ENCODE assay signal across 14 cellular contexts in the genomic region with DNA sequence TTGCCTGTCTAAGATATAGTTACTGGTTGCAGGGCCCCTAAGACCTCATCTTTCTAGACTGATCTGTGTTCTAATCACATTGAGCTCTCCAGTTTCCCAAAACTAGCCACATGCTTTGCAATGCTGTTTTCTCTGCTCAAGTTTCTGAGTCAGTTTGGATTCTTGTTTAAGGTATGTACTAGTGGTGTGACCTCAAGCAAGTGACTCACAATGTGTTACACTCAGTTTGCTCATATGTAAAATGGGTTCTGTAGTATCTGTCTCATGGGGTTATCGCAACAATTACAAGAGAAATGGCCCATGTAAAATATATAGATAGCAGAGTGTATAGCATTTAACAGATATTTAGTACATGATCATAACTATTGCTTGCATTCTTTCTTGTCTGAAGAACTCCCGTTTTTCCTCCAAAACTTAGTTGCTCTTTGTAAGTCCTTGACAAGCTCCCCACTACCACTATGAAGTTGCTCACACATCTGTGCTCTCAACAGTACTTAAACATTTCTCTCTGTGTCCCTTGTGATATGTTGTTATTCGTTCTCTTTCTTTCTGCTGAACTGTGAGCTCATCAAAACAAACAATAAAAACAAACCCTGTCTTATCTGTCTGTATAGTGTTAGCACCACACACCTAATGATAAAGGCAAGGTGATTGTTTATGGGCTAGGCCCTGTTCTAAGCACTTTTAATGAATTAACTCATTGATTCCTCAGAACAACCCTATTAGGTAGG.
DNase-seq lines count a peak whose midpoint lies in the region; ATAC-seq and TF ChIP-seq lines count a peak whose summit lies in the region.
"Had no signal": no experiment of that assay in that cellular context is flagged by ENCODE, and none has a peak within 500 bp of the region (broad histone marks: within the 10 kb centered on the region; RNA-seq: fewer than 3 reads in every experiment).

No MANE protein-coding gene starts in this region.

- ATAC-seq in DND-41 (ENCODE audit: insufficient read depth, low read depth), result no peak
- ATAC-seq in stimulated activated naive B cell treated with anti-CD40 and anti-IgM and Interleukin-4, amounts not matched to agents 10 μg/mL and 1 μg/mL and 100 μg/mL, for 72 hours (replicated peaks), result no peak

- H3K27me3 Mint-ChIP-seq in activated T-helper 2 cell treated with anti-CD3 and anti-CD28 coated beads, Interferon-gamma antibody, Interleukin-2, Interleukin-4, amounts not matched to agents 10 μg/mL and 5 μg/mL and 100 μg/mL, durations not matched to agents 14 hours and 24 hours and 36 hours (ENCODE audit: low read depth), result no peaks in the 10 kb centered on the region
- H3K27me3 Mint-ChIP-seq in stimulated activated naive B cell treated with anti-CD40 and anti-IgM and Interleukin-4, amounts not matched to agents 10 μg/mL and 1 μg/mL and 100 μg/mL, for 72 hours, result no peaks in the 10 kb centered on the region
- peaks cover 4% of the 10 kb centered on the region in 2 donors for H3K27me3 Mint-ChIP-seq in CD8-positive, alpha-beta memory T cell

- POLR2A ChIA-PET in CD8-positive, alpha-beta memory T cell (lab: Charles Lee), result no interaction called here

- TF ChIP-seq CTCF in DND-41 (IDR thresholded peaks at IDR 0.05; ENCODE audit: borderline replicate concordance, extremely low read depth, low read length, poor library complexity, severe bottlenecking) (no peak), fibroblast of villous mesenchyme (IDR thresholded peaks at IDR 0.05; ENCODE audit: insufficient read depth, low read depth, low read length) (no peak)

- peaks cover 27% of the 10 kb centered on the region for H3K4me1 ChIP-seq in DND-41 (ENCODE audit: insufficient read depth, low read length)
- no peaks in the 10 kb centered on the region for H3K4me1 ChIP-seq in CD8-positive, alpha-beta memory T cell (ENCODE audit: insufficient read depth, low read length)
- H3K4me1 ChIP-seq: SJCRH30 had no signal

- H3K4me3 Mint-ChIP-seq in activated T-helper 2 cell treated with anti-CD3 and anti-CD28 coated beads, Interferon-gamma antibody, Interleukin-2, Interleukin-4, amounts not matched to agents 10 μg/mL and 5 μg/mL and 100 μg/mL, durations not matched to agents 14 hours and 24 hours and 36 hours (ENCODE audit: low read depth), result no peak overlapping the region
- H3K4me3 Mint-ChIP-seq in stimulated activated naive B cell treated with anti-CD40 and anti-IgM and Interleukin-4, amounts not matched to agents 10 μg/mL and 1 μg/mL and 100 μg/mL, for 72 hours, result no peak overlapping the region
- no peak overlapping the region for H3K4me3 Mint-ChIP-seq in CD8-positive, alpha-beta memory T cell

- H3K4me1 Mint-ChIP-seq in activated T-helper 2 cell treated with anti-CD3 and anti-CD28 coated beads, Interferon-gamma antibody, Interleukin-2, Interleukin-4, amounts not matched to agents 10 μg/mL and 5 μg/mL and 100 μg/mL, durations not matched to agents 14 hours and 24 hours and 36 hours (ENCODE audit: low read depth), result peaks cover 45% of the 10 kb centered on the region
- H3K4me1 Mint-ChIP-seq in stimulated activated naive B cell treated with anti-CD40 and anti-IgM and Interleukin-4, amounts not matched to agents 10 μg/mL and 1 μg/mL and 100 μg/mL, for 72 hours, result no peaks in the 10 kb centered on the region
- H3K4me1 Mint-ChIP-seq in CD8-positive, alpha-beta memory T cell, result no peaks in the 10 kb centered on the region

- H3K36me3 ChIP-seq in DND-41 (ENCODE audit: insufficient read depth, low read length), result no peaks in the 10 kb centered on the region
- H3K36me3 ChIP-seq in CD8-positive, alpha-beta memory T cell (ENCODE audit: insufficient read depth, low read length), result no peaks in the 10 kb centered on the region
- H3K36me3 ChIP-seq: SJCRH30 had no signal

- intact Hi-C loops in activated T-helper 2 cell treated with anti-CD3 and anti-CD28 coated beads, Interferon-gamma antibody, Interleukin-2, Interleukin-4, amounts not matched to agents 10 μg/mL and 5 μg/mL and 100 μg/mL, durations not matched to agents 14 hours and 24 hours and 36 hours (cut with micrococcal nuclease), result loop anchor here (1.0 to 5.0 kb wide), 8 partner anchors 32 to 398 kb away; no protein-coding TSS in a partner anchor

- H3K36me3 Mint-ChIP-seq in activated T-helper 2 cell treated with anti-CD3 and anti-CD28 coated beads, Interferon-gamma antibody, Interleukin-2, Interleukin-4, amounts not matched to agents 10 μg/mL and 5 μg/mL and 100 μg/mL, durations not matched to agents 14 hours and 24 hours and 36 hours (ENCODE audit: low read depth), result no peaks in the 10 kb centered on the region
- H3K36me3 Mint-ChIP-seq in stimulated activated naive B cell treated with anti-CD40 and anti-IgM and Interleukin-4, amounts not matched to agents 10 μg/mL and 1 μg/mL and 100 μg/mL, for 72 hours, result no peaks in the 10 kb centered on the region
- H3K36me3 Mint-ChIP-seq in CD8-positive, alpha-beta memory T cell, result peaks cover 0 to 3% (median 0%) of the 10 kb centered on the region in 3 donors

- H3K27ac Mint-ChIP-seq in activated T-helper 2 cell treated with anti-CD3 and anti-CD28 coated beads, Interferon-gamma antibody, Interleukin-2, Interleukin-4, amounts not matched to agents 10 μg/mL and 5 μg/mL and 100 μg/mL, durations not matched to agents 14 hours and 24 hours and 36 hours, result peak overlapping the region; percentile 47
- H3K27ac Mint-ChIP-seq in stimulated activated naive B cell treated with anti-CD40 and anti-IgM and Interleukin-4, amounts not matched to agents 10 μg/mL and 1 μg/mL and 100 μg/mL, for 72 hours, result no peak overlapping the region
- no peak overlapping the region for H3K27ac Mint-ChIP-seq in CD8-positive, alpha-beta memory T cell

- no peaks in the 10 kb centered on the region for H4K20me1 ChIP-seq in DND-41 (ENCODE audit: insufficient read depth, low read length)

- H3K4me3 ChIP-seq in DND-41 (ENCODE audit: low read depth in 1 of 2, low read length in 2 of 2) (no peak overlapping the region), fibroblast of villous mesenchyme (ENCODE audit: low read depth, low read length) (no peak overlapping the region)
- H3K4me3 ChIP-seq in CD8-positive, alpha-beta memory T cell (ENCODE audit: low read length), result no peak overlapping the region
- H3K4me3 ChIP-seq: SJCRH30 had no signal

- H3K9me3 ChIP-seq in DND-41 (ENCODE audit: insufficient read depth, low read length, severe bottlenecking), result no peaks in the 10 kb centered on the region
- H3K9me3 ChIP-seq in CD8-positive, alpha-beta memory T cell (ENCODE audit: low read length), result no peaks in the 10 kb centered on the region

- no peaks in the 10 kb centered on the region for H3K27me3 ChIP-seq in DND-41 (ENCODE audit: insufficient read depth, low read length, poor library complexity)
- no peaks in the 10 kb centered on the region for H3K27me3 ChIP-seq in CD8-positive, alpha-beta memory T cell (ENCODE audit: insufficient read depth, low read length, poor library complexity, severe bottlenecking)
- H3K27me3 ChIP-seq: SJCRH30 had no signal

- peak overlapping the region; percentile 41; the same call in 1 of the 2 replicates for H2AFZ ChIP-seq in DND-41 (ENCODE audit: low read depth, low read length)

- no peaks in the 10 kb centered on the region for H3K9me3 Mint-ChIP-seq in activated T-helper 2 cell treated with anti-CD3 and anti-CD28 coated beads, Interferon-gamma antibody, Interleukin-2, Interleukin-4, amounts not matched to agents 10 μg/mL and 5 μg/mL and 100 μg/mL, durations not matched to agents 14 hours and 24 hours and 36 hours
- H3K9me3 Mint-ChIP-seq in stimulated activated naive B cell treated with anti-CD40 and anti-IgM and Interleukin-4, amounts not matched to agents 10 μg/mL and 1 μg/mL and 100 μg/mL, for 72 hours, result no peaks in the 10 kb centered on the region
- H3K9me3 Mint-ChIP-seq in CD8-positive, alpha-beta memory T cell, result no peaks in the 10 kb centered on the region

- CTCF ChIA-PET in CD8-positive, alpha-beta memory T cell (lab: Charles Lee), result no interaction called here

- H3K9ac ChIP-seq in DND-41 (ENCODE audit: low read depth, low read length), result no peak overlapping the region

- H3K4me2 ChIP-seq in DND-41 (ENCODE audit: insufficient read depth, low read length), result no peak overlapping the region

- peak overlapping the region; percentile 10; the same call in 1 of the 2 replicates for H3K27ac ChIP-seq in DND-41 (ENCODE audit: low read length)
- no peak overlapping the region for H3K27ac ChIP-seq in CD8-positive, alpha-beta memory T cell (ENCODE audit: low read depth, low read length)
- H3K27ac ChIP-seq: SJCRH30 had no signal

- DNase-seq in DND-41 (no peak), HCEC 1CT (peak; percentile 87), fibroblast of villous mesenchyme (ENCODE audit: low read depth) (peak; percentile 36), amygdala (lab: John Stamatoyannopoulos, UW) (no peak), mucosa of gallbladder (ENCODE audit: low spot score) (no peak)
- DNase-seq in activated T-helper 2 cell treated with anti-CD3 and anti-CD28 coated beads, Interferon-gamma antibody, Interleukin-2, Interleukin-4, amounts not matched to agents 10 μg/mL and 5 μg/mL and 100 μg/mL, durations not matched to agents 14 hours and 24 hours and 36 hours (ENCODE audit: low spot score), result no peak
- DNase-seq in stimulated activated naive B cell treated with anti-CD40 and anti-IgM and Interleukin-4, amounts not matched to agents 10 μg/mL and 1 μg/mL and 100 μg/mL, for 72 hours, result no peak
- no peak for DNase-seq in CD8-positive, alpha-beta memory T cell
- DNase-seq: activated CD4-positive, CD25-positive, alpha-beta regulatory T cell; GOT3; NCI-H1436 treated with DMSO at 0.1 percent for 48 hours; NCI-H748 treated with DMSO at 0.1 percent for 48 hours; SJCRH30; substantia nigra had no signal

- no peaks in the 10 kb centered on the region for H3K79me2 ChIP-seq in DND-41 (ENCODE audit: insufficient read depth, low read length)

Comparison
In these comparisons a context has a peak if more than half of its experiments do, and no peak if none do; other contexts are left out.
1. DNase-seq: peak in HCEC 1CT (single experiment) and fibroblast of villous mesenchyme (single experiment); none in DND-41 (single experiment), activated T-helper 2 cell treated with anti-CD3 and anti-CD28 coated beads, Interferon-gamma antibody, Interleukin-2, Interleukin-4, amounts not matched to agents 10 μg/mL and 5 μg/mL and 100 μg/mL, durations not matched to agents 14 hours and 24 hours and 36 hours (single experiment), stimulated activated naive B cell treated with anti-CD40 and anti-IgM and Interleukin-4, amounts not matched to agents 10 μg/mL and 1 μg/mL and 100 μg/mL, for 72 hours (single experiment), amygdala (0 of 56), CD8-positive, alpha-beta memory T cell (0 of 5) and mucosa of gallbladder (single experiment).